ENCODE assay signal across 8 cellular contexts in genomic region chr9:128372188-128372641, GRCh38. TPM values are rescaled to one million over a fixed set of nuclear protein-coding genes. Genes with fewer than 3 reads are reported as not detected.
DNase-seq lines count a peak whose midpoint lies in the region; ATAC-seq and TF ChIP-seq lines count a peak whose summit lies in the region.

No MANE protein-coding gene starts in this region.

- no peaks in the 10 kb centered on the region for H3K9me3 Mint-ChIP-seq in T-helper 1 cell treated with Interleukin-12 subunit alpha and Interleukin-12 subunit beta and Interleukin-4 antibody, amounts not matched to agents 30 μg/mL and 1 μg/mL, for 36 hours
- no peaks in the 10 kb centered on the region for H3K9me3 Mint-ChIP-seq in activated CD8-positive, alpha-beta T cell treated with anti-CD3 and anti-CD28 coated beads for 36 hours

- H3K27ac ChIP-seq in right cardiac atrium (ENCODE audit: low read length): no peak overlapping the region

- H3K4me3 Mint-ChIP-seq in T-helper 1 cell treated with Interleukin-12 subunit alpha and Interleukin-12 subunit beta and Interleukin-4 antibody, amounts not matched to agents 30 μg/mL and 1 μg/mL, for 36 hours: peak overlapping the region; percentile 90
- peak overlapping the region; percentile 85 for H3K4me3 Mint-ChIP-seq in activated CD8-positive, alpha-beta T cell treated with anti-CD3 and anti-CD28 coated beads for 36 hours

- H3K4me3 ChIP-seq in right cardiac atrium (ENCODE audit: low read length): peak overlapping the region; percentile 77
- H3K4me3 ChIP-seq in skeletal muscle satellite cell (ENCODE audit: low read length): peak overlapping the region; percentile 92

- CTCF ChIA-PET in activated CD8-positive, alpha-beta T cell treated with anti-CD3 and anti-CD28 coated beads for 36 hours (lab: Charles Lee): interaction anchor here (1.9 to 4.3 kb wide), 2 partner anchors 11 to 31 kb away, joined by 9 to 38 read pairs; no protein-coding TSS in a partner anchor

- H3K9me3 ChIP-seq in right cardiac atrium (ENCODE audit: control insufficient read depth, low read length) (no peaks in the 10 kb centered on the region), skeletal muscle satellite cell (replicated peaks; ENCODE audit: low read length) (no peaks in the 10 kb centered on the region)

- intact Hi-C loops in activated CD8-positive, alpha-beta T cell treated with anti-CD3 and anti-CD28 coated beads for 36 hours (cut with micrococcal nuclease): no loop called here
- intact Hi-C loops in right cardiac atrium (cut with DNase I): loop anchor here in 1 of 4 donors (10.0 kb wide), 1 partner anchor 323 kb away; no protein-coding TSS in a partner anchor

- DNase-seq in T-helper 1 cell: no peak
- no peak for DNase-seq in activated CD8-positive, alpha-beta T cell treated with anti-CD3 and anti-CD28 coated beads for 36 hours
- no peak for DNase-seq in right cardiac atrium
- DNase-seq in mesenteric fat pad (ENCODE audit: low spot score): no peak

- H3K27me3 ChIP-seq in right cardiac atrium (ENCODE audit: control insufficient read depth, insufficient read depth): no peaks in the 10 kb centered on the region
- no peaks in the 10 kb centered on the region for H3K27me3 ChIP-seq in skeletal muscle satellite cell (ENCODE audit: control insufficient read depth, insufficient read depth, low read length)

- no peaks in the 10 kb centered on the region for H3K36me3 ChIP-seq in skeletal muscle satellite cell (ENCODE audit: insufficient read depth, low read length)

- peaks cover 4% of the 10 kb centered on the region for H3K4me1 ChIP-seq in right cardiac atrium (ENCODE audit: control insufficient read depth, insufficient read depth, low read length)
- H3K4me1 ChIP-seq in skeletal muscle satellite cell (ENCODE audit: control insufficient read depth, insufficient read depth, low read length): peaks cover 26% of the 10 kb centered on the region

- H3K27ac Mint-ChIP-seq in T-helper 1 cell treated with Interleukin-12 subunit alpha and Interleukin-12 subunit beta and Interleukin-4 antibody, amounts not matched to agents 30 μg/mL and 1 μg/mL, for 36 hours: peak overlapping the region; percentile 94
- H3K27ac Mint-ChIP-seq in activated CD8-positive, alpha-beta T cell treated with anti-CD3 and anti-CD28 coated beads for 36 hours: peak overlapping the region; percentile 96

- peaks cover 14% of the 10 kb centered on the region for H3K36me3 Mint-ChIP-seq in T-helper 1 cell treated with Interleukin-12 subunit alpha and Interleukin-12 subunit beta and Interleukin-4 antibody, amounts not matched to agents 30 μg/mL and 1 μg/mL, for 36 hours (ENCODE audit: low read depth)
- peaks cover 11% of the 10 kb centered on the region for H3K36me3 Mint-ChIP-seq in activated CD8-positive, alpha-beta T cell treated with anti-CD3 and anti-CD28 coated beads for 36 hours (ENCODE audit: low read depth)

- H3K27me3 Mint-ChIP-seq in T-helper 1 cell treated with Interleukin-12 subunit alpha and Interleukin-12 subunit beta and Interleukin-4 antibody, amounts not matched to agents 30 μg/mL and 1 μg/mL, for 36 hours (ENCODE audit: low read depth): no peaks in the 10 kb centered on the region
- no peaks in the 10 kb centered on the region for H3K27me3 Mint-ChIP-seq in activated CD8-positive, alpha-beta T cell treated with anti-CD3 and anti-CD28 coated beads for 36 hours

- TF ChIP-seq CTCF in activated CD8-positive, alpha-beta T cell treated with anti-CD3 and anti-CD28 coated beads for 36 hours (IDR thresholded peaks at IDR 0.05): no peak

- ATAC-seq in activated CD8-positive, alpha-beta T cell treated with anti-CD3 and anti-CD28 coated beads for 36 hours: no peak
- ATAC-seq in right cardiac atrium: no peak
- no peak for ATAC-seq in GM19035 (IDR thresholded peaks at IDR 0.05; ENCODE audit: unreplicated experiment)
- ATAC-seq in GM21360 (IDR thresholded peaks at IDR 0.05; ENCODE audit: unreplicated experiment): no peak

- H3K9ac ChIP-seq in skeletal muscle satellite cell (ENCODE audit: low read depth, low read length): peak overlapping the region; percentile 96

- peak overlapping the region; percentile 83 for H3K4me2 ChIP-seq in skeletal muscle satellite cell (ENCODE audit: low read length)

- 32% methylated on average over 4 of the region's 4 CpGs for WGBS in right cardiac atrium

- POLR2A ChIA-PET in activated CD8-positive, alpha-beta T cell treated with anti-CD3 and anti-CD28 coated beads for 36 hours (lab: Charles Lee): interaction anchor here (0.7 to 2.4 kb wide), 4 partner anchors 10 to 329 kb away, joined by 3 to 12 read pairs (median 4); no protein-coding TSS in a partner anchor

- H3K4me1 Mint-ChIP-seq in T-helper 1 cell treated with Interleukin-12 subunit alpha and Interleukin-12 subunit beta and Interleukin-4 antibody, amounts not matched to agents 30 μg/mL and 1 μg/mL, for 36 hours (ENCODE audit: low read depth): peaks cover 25% of the 10 kb centered on the region
- peaks cover 29% of the 10 kb centered on the region for H3K4me1 Mint-ChIP-seq in activated CD8-positive, alpha-beta T cell treated with anti-CD3 and anti-CD28 coated beads for 36 hours (ENCODE audit: low read depth)

RNA-seq across cellular contexts. Expression of gene URM1, which starts 1.0 kb away (rescaled TPM):
- 10 to 100 TPM; 56.3 to 60.2 TPM for total RNA-seq in activated CD8-positive, alpha-beta T cell treated with anti-CD3 and anti-CD28 coated beads for 36 hours
- total RNA-seq in right cardiac atrium (10 to 100 TPM; 46.5 to 57.4 (median 52.7) TPM), mesenteric fat pad (55.7 TPM)
- 44.2 TPM for polyA plus RNA-seq in right cardiac atrium
- 30.2 and 34.1 TPM in 2 replicates for total RNA-seq in skeletal muscle satellite cell (2012; rRNA removed)

RNA-seq across cellular contexts. Expression of gene SLC27A4, which starts 31.9 kb away (rescaled TPM):
- total RNA-seq in activated CD8-positive, alpha-beta T cell treated with anti-CD3 and anti-CD28 coated beads for 36 hours: 10 to 100 TPM; 10.5 to 11.2 TPM
- total RNA-seq in right cardiac atrium (10 to 100 TPM; 14.7 to 20.4 (median 18.4) TPM), mesenteric fat pad (27.9 TPM)
- polyA plus RNA-seq in right cardiac atrium: 21.7 TPM
- 23.8 and 29.3 TPM in 2 replicates for total RNA-seq in skeletal muscle satellite cell (2012; rRNA removed)

RNA-seq across cellular contexts. Expression of gene CERCAM, which starts 48.4 kb away (rescaled TPM):
- 1 to 10 TPM; 3.3 to 3.5 TPM for total RNA-seq in activated CD8-positive, alpha-beta T cell treated with anti-CD3 and anti-CD28 coated beads for 36 hours
- total RNA-seq in right cardiac atrium (10 to 100 TPM; 12.8 to 23.2 (median 17.7) TPM), mesenteric fat pad (46.0 TPM)
- polyA plus RNA-seq in right cardiac atrium: 12.3 TPM
- 79.3 and 89.6 TPM in 2 replicates for total RNA-seq in skeletal muscle satellite cell (2012; rRNA removed)

RNA-seq across cellular contexts. Expression of gene COQ4, which starts 49.6 kb away (rescaled TPM):
- total RNA-seq in activated CD8-positive, alpha-beta T cell treated with anti-CD3 and anti-CD28 coated beads for 36 hours: 10 to 100 TPM; 31.9 to 33.5 TPM
- total RNA-seq in right cardiac atrium (10 to 100 TPM; 26.5 to 28.9 (median 27.6) TPM), mesenteric fat pad (25.7 TPM)
- 41.8 TPM for polyA plus RNA-seq in right cardiac atrium
- total RNA-seq in skeletal muscle satellite cell (2012; rRNA removed): 43.1 and 68.8 TPM in 2 replicates

RNA-seq across cellular contexts. Expression of gene TRUB2, which starts 50.0 kb away (rescaled TPM):
- 10 to 100 TPM; 29.7 to 30.1 TPM for total RNA-seq in activated CD8-positive, alpha-beta T cell treated with anti-CD3 and anti-CD28 coated beads for 36 hours
- total RNA-seq in right cardiac atrium (10 to 100 TPM; 19.9 to 29.0 (median 25.9) TPM), mesenteric fat pad (25.0 TPM)
- polyA plus RNA-seq in right cardiac atrium: 24.6 TPM
- total RNA-seq in skeletal muscle satellite cell (2012; rRNA removed): 18.8 and 19.7 TPM in 2 replicates
